In genomic region chr17:44775136-44775837, GRCh38 we compare ENCODE assay signal across 1 cellular context.
A peak's percentile ranks its signal among the peaks of the same experiment; 100 is the strongest.
TF ChIP-seq lines count a peak whose summit lies in the region.

No MANE protein-coding gene starts in this region.

TF ChIP-seq in HepG2, 621 proteins besides CTCF, POLR2A, EP300 and RAD21 (continued from another document and continues in another):
- TF ChIP-seq, protein P1, sequence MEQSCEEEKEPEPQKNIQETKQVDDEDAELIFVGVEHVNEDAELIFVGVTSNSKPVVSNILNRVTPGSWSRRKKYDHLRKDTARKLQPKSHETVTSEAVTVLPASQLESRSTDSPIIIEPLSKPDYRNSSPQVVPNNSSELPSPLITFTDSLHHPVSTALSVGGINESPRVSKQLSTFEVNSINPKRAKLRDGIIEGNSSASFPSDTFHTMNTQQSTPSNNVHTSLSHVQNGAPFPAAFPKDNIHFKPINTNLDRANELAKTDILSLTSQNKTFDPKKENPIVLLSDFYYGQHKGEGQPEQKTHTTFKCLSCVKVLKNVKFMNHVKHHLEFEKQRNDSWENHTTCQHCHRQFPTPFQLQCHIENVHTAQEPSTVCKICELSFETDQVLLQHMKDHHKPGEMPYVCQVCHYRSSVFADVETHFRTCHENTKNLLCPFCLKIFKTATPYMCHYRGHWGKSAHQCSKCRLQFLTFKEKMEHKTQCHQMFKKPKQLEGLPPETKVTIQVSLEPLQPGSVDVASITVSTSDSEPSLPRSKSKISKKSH (CRISPR knock-in tag; IDR thresholded peaks at IDR 0.05; ENCODE audit: borderline replicate concordance), result peak; percentile 13; the same call in 1 of the 2 replicates
- TF ChIP-seq, protein P2, sequence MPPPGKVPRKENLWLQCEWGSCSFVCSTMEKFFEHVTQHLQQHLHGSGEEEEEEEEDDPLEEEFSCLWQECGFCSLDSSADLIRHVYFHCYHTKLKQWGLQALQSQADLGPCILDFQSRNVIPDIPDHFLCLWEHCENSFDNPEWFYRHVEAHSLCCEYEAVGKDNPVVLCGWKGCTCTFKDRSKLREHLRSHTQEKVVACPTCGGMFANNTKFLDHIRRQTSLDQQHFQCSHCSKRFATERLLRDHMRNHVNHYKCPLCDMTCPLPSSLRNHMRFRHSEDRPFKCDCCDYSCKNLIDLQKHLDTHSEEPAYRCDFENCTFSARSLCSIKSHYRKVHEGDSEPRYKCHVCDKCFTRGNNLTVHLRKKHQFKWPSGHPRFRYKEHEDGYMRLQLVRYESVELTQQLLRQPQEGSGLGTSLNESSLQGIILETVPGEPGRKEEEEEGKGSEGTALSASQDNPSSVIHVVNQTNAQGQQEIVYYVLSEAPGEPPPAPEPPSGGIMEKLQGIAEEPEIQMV (CRISPR knock-in tag; IDR thresholded peaks at IDR 0.05; ENCODE audit: low read depth), result no peak; the same call in none of the 2 replicates
- TF ChIP-seq, protein P3, sequence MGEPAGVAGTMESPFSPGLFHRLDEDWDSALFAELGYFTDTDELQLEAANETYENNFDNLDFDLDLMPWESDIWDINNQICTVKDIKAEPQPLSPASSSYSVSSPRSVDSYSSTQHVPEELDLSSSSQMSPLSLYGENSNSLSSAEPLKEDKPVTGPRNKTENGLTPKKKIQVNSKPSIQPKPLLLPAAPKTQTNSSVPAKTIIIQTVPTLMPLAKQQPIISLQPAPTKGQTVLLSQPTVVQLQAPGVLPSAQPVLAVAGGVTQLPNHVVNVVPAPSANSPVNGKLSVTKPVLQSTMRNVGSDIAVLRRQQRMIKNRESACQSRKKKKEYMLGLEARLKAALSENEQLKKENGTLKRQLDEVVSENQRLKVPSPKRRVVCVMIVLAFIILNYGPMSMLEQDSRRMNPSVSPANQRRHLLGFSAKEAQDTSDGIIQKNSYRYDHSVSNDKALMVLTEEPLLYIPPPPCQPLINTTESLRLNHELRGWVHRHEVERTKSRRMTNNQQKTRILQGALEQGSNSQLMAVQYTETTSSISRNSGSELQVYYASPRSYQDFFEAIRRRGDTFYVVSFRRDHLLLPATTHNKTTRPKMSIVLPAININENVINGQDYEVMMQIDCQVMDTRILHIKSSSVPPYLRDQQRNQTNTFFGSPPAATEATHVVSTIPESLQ (CRISPR knock-in tag; conservative IDR thresholded peaks at IDR 0.05), result no peak
- TF ChIP-seq POLR2G (IDR thresholded peaks at IDR 0.05; ENCODE audit: low read depth, low read length), result peak; percentile 61; the same call in 1 of the 2 replicates
- TF ChIP-seq, protein P4, sequence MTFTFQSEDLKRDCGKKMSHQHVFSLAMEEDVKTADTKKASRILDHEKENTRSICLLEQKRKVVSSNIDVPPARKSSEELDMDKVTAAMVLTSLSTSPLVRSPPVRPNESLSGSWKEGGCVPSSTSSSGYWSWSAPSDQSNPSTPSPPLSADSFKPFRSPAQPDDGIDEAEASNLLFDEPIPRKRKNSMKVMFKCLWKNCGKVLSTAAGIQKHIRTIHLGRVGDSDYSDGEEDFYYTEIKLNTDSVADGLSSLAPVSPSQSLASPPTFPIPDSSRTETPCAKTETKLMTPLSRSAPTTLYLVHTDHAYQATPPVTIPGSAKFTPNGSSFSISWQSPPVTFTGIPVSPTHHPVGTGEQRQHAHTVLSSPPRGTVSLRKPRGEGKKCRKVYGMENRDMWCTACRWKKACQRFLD (CRISPR knock-in tag; IDR thresholded peaks at IDR 0.05; ENCODE audit: borderline replicate concordance), result 0 out of 2 replicates have a peak, but pooled peaks have one; percentile 67
- TF ChIP-seq IRF1 (CRISPR knock-in tag; IDR thresholded peaks at IDR 0.05; ENCODE audit: low read depth), result 0 out of 2 replicates have a peak, but pooled peaks have one; percentile 63
- no peak; the same call in 1 of the 2 replicates for TF ChIP-seq MED1 (CRISPR knock-in tag; IDR thresholded peaks at IDR 0.05)
- TF ChIP-seq SALL2 (CRISPR knock-in tag; IDR thresholded peaks at IDR 0.05), result peak; percentile 4; the same call in 1 of the 2 replicates
- peak; percentile 78 for TF ChIP-seq DR1 (CRISPR knock-in tag; IDR thresholded peaks at IDR 0.05)
- TF ChIP-seq ZBTB3 (CRISPR knock-in tag; IDR thresholded peaks at IDR 0.05; ENCODE audit: borderline replicate concordance, low read depth), result peak; percentile 69; the same call in 1 of the 2 replicates
- TF ChIP-seq, protein P5, sequence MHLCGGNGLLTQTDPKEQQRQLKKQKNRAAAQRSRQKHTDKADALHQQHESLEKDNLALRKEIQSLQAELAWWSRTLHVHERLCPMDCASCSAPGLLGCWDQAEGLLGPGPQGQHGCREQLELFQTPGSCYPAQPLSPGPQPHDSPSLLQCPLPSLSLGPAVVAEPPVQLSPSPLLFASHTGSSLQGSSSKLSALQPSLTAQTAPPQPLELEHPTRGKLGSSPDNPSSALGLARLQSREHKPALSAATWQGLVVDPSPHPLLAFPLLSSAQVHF (CRISPR knock-in tag; IDR thresholded peaks at IDR 0.05), result peak; percentile 87; the same call in 1 of the 2 replicates
- TF ChIP-seq FOXA3 (CRISPR knock-in tag; IDR thresholded peaks at IDR 0.05), result 0 out of 2 replicates have a peak, but pooled peaks have one; percentile 9
- no peak for TF ChIP-seq ZNF878 (CRISPR knock-in tag; IDR thresholded peaks at IDR 0.05)
- TF ChIP-seq ZNF576 (CRISPR knock-in tag; IDR thresholded peaks at IDR 0.05), result peak; percentile 95
- TF ChIP-seq, protein P6, sequence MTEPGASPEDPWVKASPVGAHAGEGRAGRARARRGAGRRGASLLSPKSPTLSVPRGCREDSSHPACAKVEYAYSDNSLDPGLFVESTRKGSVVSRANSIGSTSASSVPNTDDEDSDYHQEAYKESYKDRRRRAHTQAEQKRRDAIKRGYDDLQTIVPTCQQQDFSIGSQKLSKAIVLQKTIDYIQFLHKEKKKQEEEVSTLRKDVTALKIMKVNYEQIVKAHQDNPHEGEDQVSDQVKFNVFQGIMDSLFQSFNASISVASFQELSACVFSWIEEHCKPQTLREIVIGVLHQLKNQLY (CRISPR knock-in tag; IDR thresholded peaks at IDR 0.05), result no peak
- peak; percentile 41; the same call in 1 of the 2 replicates for TF ChIP-seq HOXA3 (CRISPR knock-in tag; IDR thresholded peaks at IDR 0.05)
- TF ChIP-seq ZNF318 (CRISPR knock-in tag; IDR thresholded peaks at IDR 0.05), result 0 out of 2 replicates have a peak, but pooled peaks have one; percentile 44
- TF ChIP-seq ZMAT3 (CRISPR knock-in tag; conservative IDR thresholded peaks at IDR 0.05), result no peak
- peak; percentile 77 for TF ChIP-seq NFYB (CRISPR knock-in tag; IDR thresholded peaks at IDR 0.05)
- TF ChIP-seq ZFP36L1 (CRISPR knock-in tag; IDR thresholded peaks at IDR 0.05), result 0 out of 2 replicates have a peak, but pooled peaks have one; percentile 62
- TF ChIP-seq NR2F1 (CRISPR knock-in tag; IDR thresholded peaks at IDR 0.05), result peak in 1 of 2 experiments; percentile 12; a peak in 1 of 4 replicates
- no peak for TF ChIP-seq CC2D1A (CRISPR knock-in tag; IDR thresholded peaks at IDR 0.05)
- 0 out of 2 replicates have a peak, but pooled peaks have one; percentile 77 for TF ChIP-seq ZNF484 (CRISPR knock-in tag; IDR thresholded peaks at IDR 0.05; ENCODE audit: borderline replicate concordance, low read depth)
- peak; percentile 54 for TF ChIP-seq SRSF1 (optimal IDR thresholded peaks at IDR 0.05; ENCODE audit: low read depth, low read length)
- TF ChIP-seq MED8 (CRISPR knock-in tag; IDR thresholded peaks at IDR 0.05; ENCODE audit: insufficient replicate concordance), result peak; percentile 84
- TF ChIP-seq, protein P7, sequence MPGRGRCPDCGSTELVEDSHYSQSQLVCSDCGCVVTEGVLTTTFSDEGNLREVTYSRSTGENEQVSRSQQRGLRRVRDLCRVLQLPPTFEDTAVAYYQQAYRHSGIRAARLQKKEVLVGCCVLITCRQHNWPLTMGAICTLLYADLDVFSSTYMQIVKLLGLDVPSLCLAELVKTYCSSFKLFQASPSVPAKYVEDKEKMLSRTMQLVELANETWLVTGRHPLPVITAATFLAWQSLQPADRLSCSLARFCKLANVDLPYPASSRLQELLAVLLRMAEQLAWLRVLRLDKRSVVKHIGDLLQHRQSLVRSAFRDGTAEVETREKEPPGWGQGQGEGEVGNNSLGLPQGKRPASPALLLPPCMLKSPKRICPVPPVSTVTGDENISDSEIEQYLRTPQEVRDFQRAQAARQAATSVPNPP (CRISPR knock-in tag; IDR thresholded peaks at IDR 0.05), result no peak
- TF ChIP-seq U2AF2 (IDR thresholded peaks at IDR 0.05; ENCODE audit: low read depth, low read length), result no peak
- TF ChIP-seq, protein P8, sequence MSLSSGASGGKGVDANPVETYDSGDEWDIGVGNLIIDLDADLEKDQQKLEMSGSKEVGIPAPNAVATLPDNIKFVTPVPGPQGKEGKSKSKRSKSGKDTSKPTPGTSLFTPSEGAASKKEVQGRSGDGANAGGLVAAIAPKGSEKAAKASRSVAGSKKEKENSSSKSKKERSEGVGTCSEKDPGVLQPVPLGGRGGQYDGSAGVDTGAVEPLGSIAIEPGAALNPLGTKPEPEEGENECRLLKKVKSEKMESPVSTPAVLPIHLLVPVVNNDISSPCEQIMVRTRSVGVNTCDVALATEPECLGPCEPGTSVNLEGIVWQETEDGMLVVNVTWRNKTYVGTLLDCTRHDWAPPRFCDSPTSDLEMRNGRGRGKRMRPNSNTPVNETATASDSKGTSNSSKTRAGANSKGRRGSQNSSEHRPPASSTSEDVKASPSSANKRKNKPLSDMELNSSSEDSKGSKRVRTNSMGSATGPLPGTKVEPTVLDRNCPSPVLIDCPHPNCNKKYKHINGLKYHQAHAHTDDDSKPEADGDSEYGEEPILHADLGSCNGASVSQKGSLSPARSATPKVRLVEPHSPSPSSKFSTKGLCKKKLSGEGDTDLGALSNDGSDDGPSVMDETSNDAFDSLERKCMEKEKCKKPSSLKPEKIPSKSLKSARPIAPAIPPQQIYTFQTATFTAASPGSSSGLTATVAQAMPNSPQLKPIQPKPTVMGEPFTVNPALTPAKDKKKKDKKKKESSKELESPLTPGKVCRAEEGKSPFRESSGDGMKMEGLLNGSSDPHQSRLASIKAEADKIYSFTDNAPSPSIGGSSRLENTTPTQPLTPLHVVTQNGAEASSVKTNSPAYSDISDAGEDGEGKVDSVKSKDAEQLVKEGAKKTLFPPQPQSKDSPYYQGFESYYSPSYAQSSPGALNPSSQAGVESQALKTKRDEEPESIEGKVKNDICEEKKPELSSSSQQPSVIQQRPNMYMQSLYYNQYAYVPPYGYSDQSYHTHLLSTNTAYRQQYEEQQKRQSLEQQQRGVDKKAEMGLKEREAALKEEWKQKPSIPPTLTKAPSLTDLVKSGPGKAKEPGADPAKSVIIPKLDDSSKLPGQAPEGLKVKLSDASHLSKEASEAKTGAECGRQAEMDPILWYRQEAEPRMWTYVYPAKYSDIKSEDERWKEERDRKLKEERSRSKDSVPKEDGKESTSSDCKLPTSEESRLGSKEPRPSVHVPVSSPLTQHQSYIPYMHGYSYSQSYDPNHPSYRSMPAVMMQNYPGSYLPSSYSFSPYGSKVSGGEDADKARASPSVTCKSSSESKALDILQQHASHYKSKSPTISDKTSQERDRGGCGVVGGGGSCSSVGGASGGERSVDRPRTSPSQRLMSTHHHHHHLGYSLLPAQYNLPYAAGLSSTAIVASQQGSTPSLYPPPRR (CRISPR knock-in tag; IDR thresholded peaks at IDR 0.05; ENCODE audit: borderline replicate concordance), result peak; percentile 34; the same call in 1 of the 2 replicates
- no peak; the same call in 1 of the 2 replicates for TF ChIP-seq ZNF879 (CRISPR knock-in tag; IDR thresholded peaks at IDR 0.05)
- TF ChIP-seq TOPORS (CRISPR knock-in tag; IDR thresholded peaks at IDR 0.05), result peak; percentile 74
